ENCODE assay signal across 12 cellular contexts in genomic region chr10:69446650-69447151, GRCh38. TPM values are rescaled to one million over a fixed set of nuclear protein-coding genes. Genes with fewer than 3 reads are reported as not detected.
DNase-seq lines count a peak whose midpoint lies in the region; ATAC-seq lines count a peak whose summit lies in the region.
"Had no signal": no experiment of that assay in that cellular context is flagged by ENCODE, and none has a peak within 500 bp of the region (broad histone marks: within the 10 kb centered on the region; RNA-seq: fewer than 3 reads in every experiment).

No MANE protein-coding gene starts in this region.

- H3K27me3 ChIP-seq in MG63 = no peaks in the 10 kb centered on the region
- no peaks in the 10 kb centered on the region for H3K27me3 ChIP-seq in mucosa of stomach (ENCODE audit: control insufficient read depth, insufficient read depth, low read length)

- H3K36me3 ChIP-seq in MG63 (no peaks in the 10 kb centered on the region), mucosa of stomach (ENCODE audit: control insufficient read depth, insufficient read depth, low read length) (no peaks in the 10 kb centered on the region)

- peak; percentile 66 for DNase-seq in AG20443 (ENCODE audit: low spot score)
- DNase-seq in MG63 = peak; percentile 65
- DNase-seq in dedifferentiated amniotic fluid mesenchymal stem cell (ENCODE audit: extremely low spot score) = peak; percentile 81
- no peak for DNase-seq in NCI-H2227 (lab: John Stamatoyannopoulos, UW; ENCODE audit: unreplicated experiment)
- no peak for DNase-seq in activated CD4-positive, alpha-beta memory T cell treated with anti-CD3 and anti-CD28 coated beads for 36 hours
- DNase-seq: KBM-7; stimulated activated CD4-positive, alpha-beta T cell treated with anti-CD3 and anti-CD28 coated beads, Interleukin-1b, Interleukin-23, amount 100 ng/mL, for 48 hours had no signal

- H3K4me1 ChIP-seq in mucosa of stomach (ENCODE audit: control insufficient read depth, insufficient read depth, low read length) = peaks cover 60% of the 10 kb centered on the region

- no peaks in the 10 kb centered on the region for H3K36me3 Mint-ChIP-seq in activated CD4-positive, alpha-beta memory T cell treated with anti-CD3 and anti-CD28 coated beads for 36 hours

- ATAC-seq in GM21367 (IDR thresholded peaks at IDR 0.05; ENCODE audit: unreplicated experiment) (no peak), HG02798 (IDR thresholded peaks at IDR 0.05; ENCODE audit: poor library complexity, unreplicated experiment) (no peak)

- POLR2A ChIA-PET in activated CD4-positive, alpha-beta memory T cell treated with anti-CD3 and anti-CD28 coated beads for 36 hours (lab: Charles Lee) = no interaction called here

- H3K9me3 ChIP-seq in MG63 = no peaks in the 10 kb centered on the region
- no peaks in the 10 kb centered on the region for H3K9me3 ChIP-seq in mucosa of stomach (ENCODE audit: control insufficient read depth, low read length)

- peak overlapping the region; percentile 33 for H3K9ac ChIP-seq in mucosa of stomach (ENCODE audit: low read length)

- no peak overlapping the region for H3K27ac Mint-ChIP-seq in activated CD4-positive, alpha-beta memory T cell treated with anti-CD3 and anti-CD28 coated beads for 36 hours

- H3K4me3 ChIP-seq in MG63 (no peak overlapping the region), mucosa of stomach (ENCODE audit: low read length) (no peak overlapping the region)

- peaks cover 8% of the 10 kb centered on the region for H3K4me1 Mint-ChIP-seq in activated CD4-positive, alpha-beta memory T cell treated with anti-CD3 and anti-CD28 coated beads for 36 hours (ENCODE audit: low read depth)

- CTCF ChIA-PET in activated CD4-positive, alpha-beta memory T cell treated with anti-CD3 and anti-CD28 coated beads for 36 hours (lab: Charles Lee) = interaction anchor here (0.6 to 2.4 kb wide), 5 partner anchors 15 to 671 kb away, joined by 3 to 6 read pairs (median 3); no protein-coding TSS in a partner anchor

- no peaks in the 10 kb centered on the region for H3K9me3 Mint-ChIP-seq in activated CD4-positive, alpha-beta memory T cell treated with anti-CD3 and anti-CD28 coated beads for 36 hours
- H3K9me3 Mint-ChIP-seq: central memory CD8-positive, alpha-beta T cell had no signal

- H3K27me3 Mint-ChIP-seq in activated CD4-positive, alpha-beta memory T cell treated with anti-CD3 and anti-CD28 coated beads for 36 hours = no peaks in the 10 kb centered on the region

- H3K4me3 Mint-ChIP-seq in activated CD4-positive, alpha-beta memory T cell treated with anti-CD3 and anti-CD28 coated beads for 36 hours = no peak overlapping the region
- H3K4me3 Mint-ChIP-seq: central memory CD8-positive, alpha-beta T cell had no signal

- intact Hi-C loops in activated CD4-positive, alpha-beta memory T cell treated with anti-CD3 and anti-CD28 coated beads for 36 hours (cut with micrococcal nuclease) = no loop called here

RNA-seq across cellular contexts. Expression of gene TSPAN15, which starts 4.6 kb away (rescaled TPM):
- 7.5 TPM in 2 replicates for total RNA-seq in MG63 (2014; rRNA removed; shearing (Covaris generic); ENCODE audit: low replicate concordance)
- 1 to 10 TPM; 2.5 to 3.1 TPM for total RNA-seq in activated CD4-positive, alpha-beta memory T cell treated with anti-CD3 and anti-CD28 coated beads for 36 hours

RNA-seq across cellular contexts. Expression of gene TACR2, which starts 30.0 kb away (rescaled TPM):
- not detected in 2 replicates for total RNA-seq in MG63 (2014; rRNA removed; shearing (Covaris generic); ENCODE audit: low replicate concordance)
- total RNA-seq in activated CD4-positive, alpha-beta memory T cell treated with anti-CD3 and anti-CD28 coated beads for 36 hours = not detected
- total RNA-seq: activated CD8-positive, alpha-beta memory T cell treated with anti-CD3 and anti-CD28 coated beads for 36 hours had no signal

Comparison
In these comparisons a context has a peak if more than half of its experiments do, and no peak if none do; other contexts are left out.
1. DNase-seq: peak in AG20443 (single experiment), MG63 (single experiment) and dedifferentiated amniotic fluid mesenchymal stem cell (single experiment); none in NCI-H2227 (single experiment) and activated CD4-positive, alpha-beta memory T cell treated with anti-CD3 and anti-CD28 coated beads for 36 hours (single experiment).